Comparison of ENCODE assay signal across 1 cellular context in the genomic region with DNA sequence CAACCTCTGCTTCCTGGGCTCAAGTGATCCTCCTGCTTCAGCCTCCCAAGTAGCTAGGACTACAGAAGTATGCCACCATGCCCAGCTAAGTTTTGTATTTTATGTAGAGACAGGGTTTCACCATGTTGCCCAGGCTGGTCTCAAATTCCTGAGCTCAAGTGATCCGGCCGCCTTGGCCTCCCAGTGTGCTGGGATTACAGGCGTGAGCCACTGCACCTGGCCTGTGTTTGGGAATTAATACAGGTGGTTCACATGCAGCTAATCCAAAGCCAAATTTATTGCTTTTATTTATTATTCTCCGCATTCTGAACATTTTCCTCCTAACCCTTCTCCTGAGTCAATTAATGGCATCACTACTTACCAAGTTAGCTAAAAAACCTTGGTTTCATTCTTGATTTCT.
TF ChIP-seq lines count a peak whose summit lies in the region.

No MANE protein-coding gene starts in this region.

TF ChIP-seq in HepG2, 621 proteins besides CTCF, POLR2A, EP300 and RAD21:
- TF ChIP-seq, protein P1, sequence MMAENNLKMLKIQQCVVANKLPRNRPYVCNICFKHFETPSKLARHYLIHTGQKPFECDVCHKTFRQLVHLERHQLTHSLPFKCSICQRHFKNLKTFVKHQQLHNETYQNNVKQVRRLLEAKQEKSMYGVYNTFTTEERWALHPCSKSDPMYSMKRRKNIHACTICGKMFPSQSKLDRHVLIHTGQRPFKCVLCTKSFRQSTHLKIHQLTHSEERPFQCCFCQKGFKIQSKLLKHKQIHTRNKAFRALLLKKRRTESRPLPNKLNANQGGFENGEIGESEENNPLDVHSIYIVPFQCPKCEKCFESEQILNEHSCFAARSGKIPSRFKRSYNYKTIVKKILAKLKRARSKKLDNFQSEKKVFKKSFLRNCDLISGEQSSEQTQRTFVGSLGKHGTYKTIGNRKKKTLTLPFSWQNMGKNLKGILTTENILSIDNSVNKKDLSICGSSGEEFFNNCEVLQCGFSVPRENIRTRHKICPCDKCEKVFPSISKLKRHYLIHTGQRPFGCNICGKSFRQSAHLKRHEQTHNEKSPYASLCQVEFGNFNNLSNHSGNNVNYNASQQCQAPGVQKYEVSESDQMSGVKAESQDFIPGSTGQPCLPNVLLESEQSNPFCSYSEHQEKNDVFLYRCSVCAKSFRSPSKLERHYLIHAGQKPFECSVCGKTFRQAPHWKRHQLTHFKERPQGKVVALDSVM (CRISPR knock-in tag; IDR thresholded peaks at IDR 0.05), result 0 out of 2 replicates have a peak, but pooled peaks have one; percentile 64
